Comparison of ENCODE assay signal across 31 cellular contexts in genomic region chr5:2847608-2848007, GRCh38.
"Had no signal": no experiment of that assay in that cellular context is flagged by ENCODE, and none has a peak within 500 bp of the region (broad histone marks: within the 10 kb centered on the region; RNA-seq: fewer than 3 reads in every experiment).

No MANE protein-coding gene starts in this region.

- H3K4me1 ChIP-seq: left lung, lower lobe of right lung, neural progenitor cell, parathyroid adenoma, psoas muscle, right atrium auricular region, right lobe of liver, tibial nerve, vagina had no signal

- H3K27me3 Mint-ChIP-seq: naive B cell; stimulated activated memory B cell treated with anti-CD40 and anti-IgM and Interleukin-4, amounts not matched to agents 10 μg/mL and 1 μg/mL and 100 μg/mL, for 72 hours; stimulated activated naive CD8-positive, alpha-beta T cell treated with anti-CD3 and anti-CD28 coated beads, Interleukin-15, amount 100 ng/mL, for 72 hours had no signal

- ATAC-seq: left cardiac atrium; left lung; lower lobe of right lung; natural killer cell; psoas muscle; right lobe of liver; stimulated activated memory B cell treated with anti-CD40 and anti-IgM and Interleukin-4, amounts not matched to agents 10 μg/mL and 1 μg/mL and 100 μg/mL, for 72 hours; stimulated activated naive CD8-positive, alpha-beta T cell treated with anti-CD3 and anti-CD28 coated beads, Interleukin-15, amount 100 ng/mL, for 72 hours had no signal

- H3K9ac ChIP-seq: neural progenitor cell, parathyroid adenoma had no signal

- H3K9me3 ChIP-seq: left lung, lower lobe of right lung, neutrophil, psoas muscle, right atrium auricular region, right lobe of liver, tibial nerve, vagina had no signal

- H2AFZ ChIP-seq: neural progenitor cell, parathyroid adenoma had no signal

- H3K27ac ChIP-seq: left lung, lower lobe of right lung, neural progenitor cell, neutrophil, parathyroid adenoma, psoas muscle, right atrium auricular region, right lobe of liver, tibial nerve, vagina had no signal

- H3K4me1 Mint-ChIP-seq: immature natural killer cell; naive B cell; natural killer cell; nephron progenitor cell; neural progenitor cell; stimulated activated memory B cell treated with anti-CD40 and anti-IgM and Interleukin-4, amounts not matched to agents 10 μg/mL and 1 μg/mL and 100 μg/mL, for 72 hours; stimulated activated naive CD8-positive, alpha-beta T cell treated with anti-CD3 and anti-CD28 coated beads, Interleukin-15, amount 100 ng/mL, for 72 hours had no signal

- H3K27ac Mint-ChIP-seq: immature natural killer cell; mesothelial cell of epicardium; naive B cell; natural killer cell; nephron progenitor cell; neural progenitor cell; stimulated activated memory B cell treated with anti-CD40 and anti-IgM and Interleukin-4, amounts not matched to agents 10 μg/mL and 1 μg/mL and 100 μg/mL, for 72 hours; stimulated activated naive CD8-positive, alpha-beta T cell treated with anti-CD3 and anti-CD28 coated beads, Interleukin-15, amount 100 ng/mL, for 72 hours; type B pancreatic cell had no signal

- DNase-seq: hypothalamus; immature natural killer cell; islet precursor cell; kidney glomerular epithelial cell; left cardiac atrium; left lung; lower lobe of right lung; mesendoderm; naive B cell; natural killer cell; nephron progenitor cell; occipital lobe; psoas muscle; right lobe of liver; stimulated activated CD4-positive, alpha-beta T cell treated with anti-CD3 and anti-CD28 coated beads, Interleukin-1b, Interleukin-23, amount 100 ng/mL, for 48 hours; stimulated activated CD4-positive, alpha-beta T cell treated with anti-CD3 and anti-CD28 coated beads, Interleukin-2, amount 100 ng/mL, for 48 hours; stimulated activated CD4-positive, alpha-beta T cell treated with anti-CD3 and anti-CD28 coated beads, Interleukin-4, amount 100 ng/mL, for 4 hours; stimulated activated CD8-positive, alpha-beta memory T cell treated with anti-CD3 and anti-CD28 coated beads, Interleukin-4, amount 100 ng/mL, for 48 hours; stimulated activated naive CD4-positive, alpha-beta T cell treated with Interleukin-2 at 50 U/mL for 16 hours; stimulated activated naive CD8-positive, alpha-beta T cell treated with anti-CD3 and anti-CD28 coated beads, Interleukin-15, amount 100 ng/mL, for 72 hours; substantia nigra had no signal

- H3K4me3 ChIP-seq: left lung, lower lobe of right lung, neural progenitor cell, psoas muscle, right atrium auricular region, right lobe of liver, smooth muscle cell, tibial nerve, vagina had no signal

- H3K36me3 ChIP-seq: left lung, lower lobe of right lung, neural progenitor cell, neutrophil, right atrium auricular region, right lobe of liver, tibial nerve, vagina had no signal

- H3K36me3 Mint-ChIP-seq: immature natural killer cell; mesothelial cell of epicardium; naive B cell; natural killer cell; neural progenitor cell; stimulated activated memory B cell treated with anti-CD40 and anti-IgM and Interleukin-4, amounts not matched to agents 10 μg/mL and 1 μg/mL and 100 μg/mL, for 72 hours; type B pancreatic cell had no signal

- H3K4me2 ChIP-seq: neural progenitor cell, smooth muscle cell had no signal

- H3K4me3 Mint-ChIP-seq: immature natural killer cell; mesothelial cell of epicardium; naive B cell; natural killer cell; nephron progenitor cell; neural progenitor cell; stimulated activated memory B cell treated with anti-CD40 and anti-IgM and Interleukin-4, amounts not matched to agents 10 μg/mL and 1 μg/mL and 100 μg/mL, for 72 hours; stimulated activated naive CD8-positive, alpha-beta T cell treated with anti-CD3 and anti-CD28 coated beads, Interleukin-15, amount 100 ng/mL, for 72 hours; type B pancreatic cell had no signal

- H3K9me3 Mint-ChIP-seq: natural killer cell, nephron progenitor cell, neural progenitor cell had no signal

- H3K79me2 ChIP-seq: parathyroid adenoma had no signal

- H3K27me3 ChIP-seq: left lung, neural progenitor cell, neutrophil, right atrium auricular region, right lobe of liver, tibial nerve, vagina had no signal
